In the genomic region with DNA sequence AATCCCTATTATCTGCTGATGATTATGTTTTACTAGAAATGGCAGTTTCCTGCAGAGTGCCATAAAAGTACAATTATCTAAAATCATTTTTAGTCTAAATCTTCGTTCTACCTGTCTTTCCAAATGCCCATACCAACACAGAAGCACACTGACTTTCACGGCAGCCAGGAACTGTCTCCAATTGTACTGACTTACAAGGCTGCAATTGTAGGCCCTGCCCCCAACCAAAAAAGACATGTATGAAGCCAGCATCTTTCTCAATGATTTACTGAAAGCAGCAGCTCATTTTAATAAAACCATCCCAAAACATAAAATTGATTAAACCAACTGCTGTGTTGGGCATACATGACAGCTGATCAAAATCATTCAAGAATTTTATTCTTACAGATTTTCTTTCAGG, we compare ENCODE assay signal across 15 cellular contexts.
"Had no signal": no experiment of that assay in that cellular context is flagged by ENCODE, and none has a peak within 500 bp of the region (broad histone marks: within the 10 kb centered on the region; RNA-seq: fewer than 3 reads in every experiment).

No MANE protein-coding gene starts in this region.

- DNase-seq: cortex of kidney; effector memory CD4-positive, alpha-beta T cell; gastrocnemius medialis; kidney glomerular epithelial cell; natural killer cell; right cardiac atrium; stimulated activated CD4-positive, alpha-beta T cell treated with anti-CD3 and anti-CD28 coated beads, Interleukin-2, amount 100 ng/mL, for 48 hours; stimulated activated naive CD4-positive, alpha-beta T cell treated with Interleukin-2 at 50 U/mL for 16 hours; tibial artery; upper lobe of left lung; uterus had no signal

- H3K4me3 ChIP-seq: gastrocnemius medialis, hepatocyte, smooth muscle cell, tibial artery, upper lobe of left lung, uterus had no signal

- ATAC-seq: esophagus mucosa, gastrocnemius medialis, natural killer cell, right cardiac atrium had no signal

- H3K27me3 ChIP-seq: gastrocnemius medialis, hepatocyte, tibial artery, upper lobe of left lung, uterus had no signal

- FAIRE-seq: endometrium had no signal

- H3K27ac ChIP-seq: gastrocnemius medialis, hepatocyte, tibial artery, upper lobe of left lung, uterus had no signal
